ENCODE assay signal across 35 cellular contexts in genomic region chr2:100703213-100703612, GRCh38.
DNase-seq lines count a peak whose midpoint lies in the region; ATAC-seq, FAIRE-seq and TF ChIP-seq lines count a peak whose summit lies in the region.
"Had no signal": no experiment of that assay in that cellular context is flagged by ENCODE, and none has a peak within 500 bp of the region (broad histone marks: within the 10 kb centered on the region; RNA-seq: fewer than 3 reads in every experiment).

No MANE protein-coding gene starts in this region.

- no peaks in the 10 kb centered on the region for H3K9me3 ChIP-seq in CD4-positive, alpha-beta T cell (ENCODE audit: control insufficient read depth, low read length)
- no peaks in the 10 kb centered on the region for H3K9me3 ChIP-seq in HepG2 (ENCODE audit: low read length)
- H3K9me3 ChIP-seq: prostate gland, SJSA1 had no signal

- in situ Hi-C loops in HepG2 (cut with HindIII; ENCODE audit: extremely low pct_ligation_motif_present, low pct_unique_long_range_greater_than_20kb), result no loop called here

- H3K27ac ChIP-seq in CD4-positive, alpha-beta T cell (ENCODE audit: low read depth, low read length), result no peak overlapping the region
- H3K27ac ChIP-seq in RWPE1 (peak overlapping the region; percentile 63; the same call in 1 of the 2 replicates), HepG2 (ENCODE audit: extremely low read length, insufficient read depth, low read length) (no peak overlapping the region)
- H3K27ac ChIP-seq: gastrocnemius medialis, SJSA1, WERI-Rb-1 had no signal

- no peaks in the 10 kb centered on the region for H3K27me3 Mint-ChIP-seq in CD4-positive, alpha-beta T cell
- H3K27me3 Mint-ChIP-seq in activated CD4-positive, alpha-beta memory T cell treated with anti-CD3 and anti-CD28 coated beads, Interleukin-2, amount 10 ng/mL, durations not matched to agents 7 days and 5 days, result no peaks in the 10 kb centered on the region
- H3K27me3 Mint-ChIP-seq: activated naive CD8-positive, alpha-beta T cell treated with anti-CD3 and anti-CD28 coated beads for 36 hours had no signal

- H3K4me1 ChIP-seq in HepG2 (ENCODE audit: insufficient read depth, low read length), result no peaks in the 10 kb centered on the region
- H3K4me1 ChIP-seq: gastrocnemius medialis, prostate gland, SJSA1 had no signal

- H3K36me3 ChIP-seq in HepG2 (replicated peaks in 1 of 2; ENCODE audit: control insufficient read depth in 1 of 2, insufficient read depth in 2 of 2, low read length in 2 of 2), result no peaks in the 10 kb centered on the region
- H3K36me3 ChIP-seq: gastrocnemius medialis, prostate gland, SJSA1, WERI-Rb-1 had no signal

- no peaks in the 10 kb centered on the region for H3K36me3 Mint-ChIP-seq in CD4-positive, alpha-beta T cell (ENCODE audit: low read depth)
- no peaks in the 10 kb centered on the region for H3K36me3 Mint-ChIP-seq in activated CD4-positive, alpha-beta memory T cell treated with anti-CD3 and anti-CD28 coated beads, Interleukin-2, amount 10 ng/mL, durations not matched to agents 7 days and 5 days (ENCODE audit: low read depth)
- H3K36me3 Mint-ChIP-seq: activated naive CD8-positive, alpha-beta T cell treated with anti-CD3 and anti-CD28 coated beads for 36 hours; CD8-positive, alpha-beta T cell; type B pancreatic cell had no signal

- no peak for TF ChIP-seq RAD21 in HepG2 (CRISPR knock-in tag; IDR thresholded peaks at IDR 0.05)

- POLR2A ChIA-PET in CD4-positive, alpha-beta T cell (lab: Charles Lee), result no interaction called here
- POLR2A ChIA-PET in RWPE1 (lab: Yijun Ruan, JAX; ENCODE audit: low non-redundant PET), result no interaction called here
- POLR2A ChIA-PET in HepG2 (lab: Yijun Ruan, JAX), result no interaction called here
- POLR2A ChIA-PET in activated CD4-positive, alpha-beta memory T cell treated with anti-CD3 and anti-CD28 coated beads, Interleukin-2, amount 10 ng/mL, durations not matched to agents 7 days and 5 days (lab: Charles Lee), result no interaction called here

- no peaks in the 10 kb centered on the region for H3K9me3 Mint-ChIP-seq in CD4-positive, alpha-beta T cell
- H3K9me3 Mint-ChIP-seq in activated CD4-positive, alpha-beta memory T cell treated with anti-CD3 and anti-CD28 coated beads, Interleukin-2, amount 10 ng/mL, durations not matched to agents 7 days and 5 days, result no peaks in the 10 kb centered on the region
- H3K9me3 Mint-ChIP-seq: activated naive CD8-positive, alpha-beta T cell treated with anti-CD3 and anti-CD28 coated beads for 36 hours had no signal

- no peaks in the 10 kb centered on the region for H3K27me3 ChIP-seq in CD4-positive, alpha-beta T cell (ENCODE audit: control insufficient read depth, insufficient read depth, low read length)
- peaks cover 0 to 83% of the 10 kb centered on the region in 2 experiments; a peak in 4 of 5 replicates for H3K27me3 ChIP-seq in HepG2 (ENCODE audit: control insufficient read depth in 1 of 2, insufficient read depth in 2 of 2, low read length in 2 of 2)
- H3K27me3 ChIP-seq: gastrocnemius medialis, SJSA1 had no signal

- DNase-seq in CD4-positive, alpha-beta T cell, result no peak
- DNase-seq in RWPE1 (ENCODE audit: low spot score), result no peak
- DNase-seq in fibroblast of peridontal ligament (ENCODE audit: extremely low read depth), result peak; percentile 6
- peak; percentile 27 for DNase-seq in superior temporal gyrus (ENCODE audit: extremely low spot score)
- no peak for DNase-seq in HepG2 (ENCODE audit: low spot score)
- DNase-seq in NCI-H446 (lab: John Stamatoyannopoulos, UW), result no peak
- no peak for DNase-seq in activated CD4-positive, alpha-beta memory T cell treated with anti-CD3 and anti-CD28 coated beads, Interleukin-2, amount 10 ng/mL, durations not matched to agents 7 days and 5 days
- DNase-seq: activated CD4-positive, alpha-beta T cell treated with anti-CD3 and anti-CD28 coated beads for 4 hours; activated effector memory CD4-positive, alpha-beta T cell treated with anti-CD3 and anti-CD28 coated beads, Interleukin-2, amount 50 U/mL, for 16 hours; activated naive CD8-positive, alpha-beta T cell treated with anti-CD3 and anti-CD28 coated beads for 36 hours; activated T-cell treated with anti-CD3 and anti-CD28 coated beads, Interleukin-2, amount 50 U/mL, for 1 hour; AML-193; aorta; CD8-positive, alpha-beta T cell; effector CD4-positive, alpha-beta T cell; erythroblast; gastrocnemius medialis; kidney glomerular epithelial cell; midbrain; naive B cell; NCI-H1048; NCI-H2107; NCI-H446 treated with DMSO at 0.1 percent for 48 hours; NCI-H774; stimulated activated CD4-positive, alpha-beta T cell treated with anti-CD3 and anti-CD28 coated beads, Interleukin-4, amount 100 ng/mL, for 24 hours; substantia nigra; WERI-Rb-1 had no signal

- no peaks in the 10 kb centered on the region for H3K79me2 ChIP-seq in HepG2 (ENCODE audit: insufficient read depth, low read length)

- WGBS in HepG2 (ENCODE audit: low lambda C conversion rate), result 32% methylated on average over 5 of the region's 5 CpGs

- FAIRE-seq in HepG2 (lab: Jason Lieb, UNC), result no peak
- FAIRE-seq: bronchial epithelial cell, colon, GM12892, RCC 7860 had no signal

- H3K4me3 Mint-ChIP-seq in CD4-positive, alpha-beta T cell, result no peak overlapping the region
- no peak overlapping the region for H3K4me3 Mint-ChIP-seq in activated CD4-positive, alpha-beta memory T cell treated with anti-CD3 and anti-CD28 coated beads, Interleukin-2, amount 10 ng/mL, durations not matched to agents 7 days and 5 days
- H3K4me3 Mint-ChIP-seq: activated naive CD8-positive, alpha-beta T cell treated with anti-CD3 and anti-CD28 coated beads for 36 hours; CD8-positive, alpha-beta T cell; naive B cell; type B pancreatic cell had no signal

- no peak overlapping the region for H3K4me2 ChIP-seq in HepG2 (ENCODE audit: low read depth, low read length)

- CTCF ChIA-PET in CD4-positive, alpha-beta T cell (lab: Charles Lee), result no interaction called here
- CTCF ChIA-PET in RWPE1 (lab: Yijun Ruan, JAX), result no interaction called here
- CTCF ChIA-PET in HepG2 (lab: Yijun Ruan, JAX; ENCODE audit: low intra/inter-chr PET ratio, low total read pairs), result no interaction called here
- CTCF ChIA-PET in activated CD4-positive, alpha-beta memory T cell treated with anti-CD3 and anti-CD28 coated beads, Interleukin-2, amount 10 ng/mL, durations not matched to agents 7 days and 5 days (lab: Charles Lee), result no interaction called here

- no TSS peak for BruUV-seq in HepG2 (replicated peaks; lab: Mats Ljungman, UMichigan)

- H3K27ac Mint-ChIP-seq in CD4-positive, alpha-beta T cell, result peak overlapping the region; percentile 36
- no peak overlapping the region for H3K27ac Mint-ChIP-seq in activated CD4-positive, alpha-beta memory T cell treated with anti-CD3 and anti-CD28 coated beads, Interleukin-2, amount 10 ng/mL, durations not matched to agents 7 days and 5 days
- H3K27ac Mint-ChIP-seq: activated naive CD8-positive, alpha-beta T cell treated with anti-CD3 and anti-CD28 coated beads for 36 hours; CD8-positive, alpha-beta T cell; naive B cell; type B pancreatic cell had no signal

- no peak overlapping the region for H2AFZ ChIP-seq in HepG2 (ENCODE audit: low read length)

- TF ChIP-seq EP300 in HepG2 (IDR thresholded peaks at IDR 0.05; ENCODE audit: low read depth in 2 of 2, low read length in 2 of 2) (no peak), HepG2 (CRISPR knock-in tag; IDR thresholded peaks at IDR 0.05; ENCODE audit: borderline replicate concordance) (no peak)

- no peaks in the 10 kb centered on the region for H4K20me1 ChIP-seq in HepG2 (ENCODE audit: insufficient read depth, low read length)

- peaks cover 40% of the 10 kb centered on the region for H3K4me1 Mint-ChIP-seq in CD4-positive, alpha-beta T cell (ENCODE audit: low read depth)
- peaks cover 11% of the 10 kb centered on the region for H3K4me1 Mint-ChIP-seq in activated CD4-positive, alpha-beta memory T cell treated with anti-CD3 and anti-CD28 coated beads, Interleukin-2, amount 10 ng/mL, durations not matched to agents 7 days and 5 days
- H3K4me1 Mint-ChIP-seq: naive B cell had no signal

- H3K4me3 ChIP-seq in HepG2 (replicated peaks in 1 of 3; ENCODE audit: insufficient read depth in 1 of 3, low read depth in 2 of 3, low read length in 3 of 3), result no peak overlapping the region
- H3K4me3 ChIP-seq: gastrocnemius medialis, prostate gland, SJSA1 had no signal

- TF ChIP-seq CTCF in CD4-positive, alpha-beta T cell (IDR thresholded peaks at IDR 0.05), result no peak
- no peak for TF ChIP-seq CTCF in RWPE1 (conservative IDR thresholded peaks at IDR 0.05; ENCODE audit: low read depth)
- TF ChIP-seq CTCF in HepG2 (CRISPR knock-in tag; IDR thresholded peaks at IDR 0.05), result no peak

- intact Hi-C loops in CD4-positive, alpha-beta T cell (cut with DNase I, micrococcal nuclease), result no loop called here
- intact Hi-C loops in HepG2 (cut with micrococcal nuclease; ENCODE audit: unreplicated experiment), result no loop called here

- H3K9ac ChIP-seq in HepG2 (ENCODE audit: insufficient read depth, low read depth, low read length), result no peak overlapping the region

- no peak for TF ChIP-seq POLR2A in HepG2 (IDR thresholded peaks at IDR 0.05; ENCODE audit: insufficient read depth in 1 of 2, low read depth in 2 of 2, low read length in 2 of 2)

- ATAC-seq in CD4-positive, alpha-beta T cell (ENCODE audit: poor library complexity), result no peak
- no peak for ATAC-seq in HepG2
- no peak for ATAC-seq in GM21529 (IDR thresholded peaks at IDR 0.05; ENCODE audit: unreplicated experiment)
- ATAC-seq: CD8-positive, alpha-beta T cell; gastrocnemius medialis had no signal

TF ChIP-seq in HepG2, 621 proteins besides CTCF, POLR2A, EP300 and RAD21 (continues in another document):
- TF ChIP-seq GATAD1 (CRISPR knock-in tag; IDR thresholded peaks at IDR 0.05), result no peak
- no peak for TF ChIP-seq MIER3 (CRISPR knock-in tag; IDR thresholded peaks at IDR 0.05; ENCODE audit: borderline replicate concordance)
- TF ChIP-seq ELK4 (CRISPR knock-in tag; IDR thresholded peaks at IDR 0.05; ENCODE audit: borderline replicate concordance), result no peak
- no peak for TF ChIP-seq CEBPG (CRISPR knock-in tag; IDR thresholded peaks at IDR 0.05)
- TF ChIP-seq RAD51 (IDR thresholded peaks at IDR 0.05; ENCODE audit: borderline replicate concordance), result no peak

Comparison
In these comparisons a context has a peak if more than half of its experiments do, and no peak if none do; other contexts are left out.
1. DNase-seq: peak in fibroblast of peridontal ligament (single experiment) and superior temporal gyrus (single experiment); none in CD4-positive, alpha-beta T cell (0 of 10), RWPE1 (single experiment), HepG2 (single experiment), NCI-H446 (0 of 2) and activated CD4-positive, alpha-beta memory T cell treated with anti-CD3 and anti-CD28 coated beads, Interleukin-2, amount 10 ng/mL, durations not matched to agents 7 days and 5 days (single experiment).